9 cellular contexts compared by ENCODE assay signal in the genomic region with DNA sequence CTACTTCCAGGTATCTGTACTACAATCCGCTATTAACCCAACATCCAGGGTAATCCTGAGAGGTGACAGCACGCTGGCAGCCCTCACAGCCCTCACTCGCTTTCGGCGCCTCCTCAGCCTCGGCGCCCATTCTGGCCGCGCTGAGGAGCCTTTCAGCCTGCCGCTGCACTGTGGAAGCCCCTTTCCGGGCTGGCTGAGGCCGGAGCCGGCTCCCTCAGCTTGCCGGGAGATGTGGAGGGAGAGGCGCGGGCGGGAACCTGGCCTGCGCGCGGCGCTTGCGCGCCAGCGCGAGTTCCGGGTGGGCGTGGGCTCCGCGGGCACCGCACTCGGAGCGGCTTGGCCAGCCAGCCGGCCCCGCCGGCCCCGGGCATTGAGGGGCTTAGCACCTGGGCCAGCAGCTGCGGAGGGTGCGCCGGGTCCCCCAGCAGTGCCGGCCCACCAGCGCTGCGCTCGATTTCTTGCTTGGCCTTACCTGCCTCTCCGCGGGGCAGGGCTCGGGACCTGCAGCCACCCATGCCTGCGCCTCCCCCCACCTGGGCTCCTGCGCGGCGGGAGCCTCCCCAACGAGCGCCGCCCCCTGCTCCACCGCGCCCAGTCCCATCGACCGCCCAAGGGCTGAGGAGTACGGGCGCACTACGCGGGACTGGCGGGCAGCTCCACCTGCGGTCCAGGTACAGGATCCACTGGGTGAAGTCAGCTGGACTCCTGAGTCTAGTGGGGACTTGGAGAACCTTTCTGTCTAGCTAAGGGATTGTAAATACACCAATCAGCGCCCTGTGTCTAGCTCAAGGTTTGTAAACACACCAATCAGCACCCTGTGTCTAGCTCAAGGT.
DNase-seq lines count a peak whose midpoint lies in the region; ATAC-seq and TF ChIP-seq lines count a peak whose summit lies in the region.
"Had no signal": no experiment of that assay in that cellular context is flagged by ENCODE, and none has a peak within 500 bp of the region (broad histone marks: within the 10 kb centered on the region; RNA-seq: fewer than 3 reads in every experiment).

No MANE protein-coding gene starts in this region.

- TF ChIP-seq CTCF in cardiac muscle cell (IDR thresholded peaks at IDR 0.05; ENCODE audit: low read depth, low read length) (no peak), nephron progenitor cell (IDR thresholded peaks at IDR 0.05) (no peak)

- H3K9ac ChIP-seq in skeletal muscle satellite cell (ENCODE audit: low read depth, low read length): no peak overlapping the region

- peak overlapping the region; percentile 81 for H3K4me2 ChIP-seq in skeletal muscle satellite cell (ENCODE audit: low read length)

- H3K27me3 ChIP-seq in cardiac muscle cell: no peaks in the 10 kb centered on the region
- H3K27me3 ChIP-seq in skeletal muscle satellite cell (ENCODE audit: control insufficient read depth, insufficient read depth, low read length): peaks cover 8% of the 10 kb centered on the region

- H3K9me3 Mint-ChIP-seq in nephron progenitor cell: peaks cover 9% of the 10 kb centered on the region

- ATAC-seq in GM21515 (IDR thresholded peaks at IDR 0.05; ENCODE audit: unreplicated experiment): no peak

- peak; percentile 47 for DNase-seq in activated CD4-positive, alpha-beta T cell treated with anti-CD3 and anti-CD28 coated beads for 48 hours
- DNase-seq in activated CD4-positive, alpha-beta T cell treated with anti-CD3 and anti-CD28 coated beads, Interleukin-2, amount 50 U/mL, for 4 hours: no peak
- DNase-seq in activated T-cell treated with anti-CD3 and anti-CD28 coated beads for 48 hours (ENCODE audit: low read depth) (peak; percentile 34), cardiac muscle cell (ENCODE audit: low read depth in 1 of 2, low spot score in 1 of 2) (peak in 1 of 2 donors; percentile 42), SHP77 treated with DMSO at 0.1 percent for 48 hours (lab: John Stamatoyannopoulos, UW) (no peak), nephron progenitor cell (no peak)

- H3K27me3 Mint-ChIP-seq in nephron progenitor cell (ENCODE audit: low read depth, poor library complexity): no peaks in the 10 kb centered on the region

- H3K27ac ChIP-seq in cardiac muscle cell: no peak overlapping the region
- H3K27ac ChIP-seq: SJSA1 had no signal

- H3K4me3 Mint-ChIP-seq in nephron progenitor cell: no peak overlapping the region

- no peaks in the 10 kb centered on the region for H3K36me3 Mint-ChIP-seq in nephron progenitor cell (ENCODE audit: low read depth)

- peaks cover 7% of the 10 kb centered on the region for H3K4me1 Mint-ChIP-seq in nephron progenitor cell

- peak overlapping the region; percentile 19 for H3K4me3 ChIP-seq in cardiac muscle cell
- peak overlapping the region; percentile 61 for H3K4me3 ChIP-seq in skeletal muscle satellite cell (ENCODE audit: low read length)
- H3K4me3 ChIP-seq: SJSA1 had no signal

- H3K4me1 ChIP-seq in cardiac muscle cell (ENCODE audit: low read depth) (no peaks in the 10 kb centered on the region), skeletal muscle satellite cell (ENCODE audit: control insufficient read depth, insufficient read depth, low read length) (no peaks in the 10 kb centered on the region)
- H3K4me1 ChIP-seq: SJSA1 had no signal

- H3K36me3 ChIP-seq in cardiac muscle cell (no peaks in the 10 kb centered on the region), skeletal muscle satellite cell (ENCODE audit: insufficient read depth, low read length) (no peaks in the 10 kb centered on the region)
- H3K36me3 ChIP-seq: SJSA1 had no signal

- H3K27ac Mint-ChIP-seq in nephron progenitor cell: no peak overlapping the region

- H3K9me3 ChIP-seq in cardiac muscle cell (ENCODE audit: low read depth) (no peaks in the 10 kb centered on the region), skeletal muscle satellite cell (replicated peaks; ENCODE audit: low read length) (no peaks in the 10 kb centered on the region)
- H3K9me3 ChIP-seq: SJSA1 had no signal

Comparison
In these comparisons a context has a peak if more than half of its experiments do, and no peak if none do; other contexts are left out.
1. DNase-seq: peak in activated CD4-positive, alpha-beta T cell treated with anti-CD3 and anti-CD28 coated beads for 48 hours (single experiment) and activated T-cell treated with anti-CD3 and anti-CD28 coated beads for 48 hours (single experiment); none in activated CD4-positive, alpha-beta T cell treated with anti-CD3 and anti-CD28 coated beads, Interleukin-2, amount 50 U/mL, for 4 hours (0 of 2), SHP77 treated with DMSO at 0.1 percent for 48 hours (single experiment) and nephron progenitor cell (single experiment).